ENCODE assay signal across 1 cellular context in genomic region chr6:7974932-7975763, GRCh38.
TF ChIP-seq lines count a peak whose summit lies in the region.

No MANE protein-coding gene starts in this region.

TF ChIP-seq in HEK293, 187 proteins besides CTCF, POLR2A, EP300 and RAD21 (continued from another document and continues in another):
- TF ChIP-seq, protein P1, sequence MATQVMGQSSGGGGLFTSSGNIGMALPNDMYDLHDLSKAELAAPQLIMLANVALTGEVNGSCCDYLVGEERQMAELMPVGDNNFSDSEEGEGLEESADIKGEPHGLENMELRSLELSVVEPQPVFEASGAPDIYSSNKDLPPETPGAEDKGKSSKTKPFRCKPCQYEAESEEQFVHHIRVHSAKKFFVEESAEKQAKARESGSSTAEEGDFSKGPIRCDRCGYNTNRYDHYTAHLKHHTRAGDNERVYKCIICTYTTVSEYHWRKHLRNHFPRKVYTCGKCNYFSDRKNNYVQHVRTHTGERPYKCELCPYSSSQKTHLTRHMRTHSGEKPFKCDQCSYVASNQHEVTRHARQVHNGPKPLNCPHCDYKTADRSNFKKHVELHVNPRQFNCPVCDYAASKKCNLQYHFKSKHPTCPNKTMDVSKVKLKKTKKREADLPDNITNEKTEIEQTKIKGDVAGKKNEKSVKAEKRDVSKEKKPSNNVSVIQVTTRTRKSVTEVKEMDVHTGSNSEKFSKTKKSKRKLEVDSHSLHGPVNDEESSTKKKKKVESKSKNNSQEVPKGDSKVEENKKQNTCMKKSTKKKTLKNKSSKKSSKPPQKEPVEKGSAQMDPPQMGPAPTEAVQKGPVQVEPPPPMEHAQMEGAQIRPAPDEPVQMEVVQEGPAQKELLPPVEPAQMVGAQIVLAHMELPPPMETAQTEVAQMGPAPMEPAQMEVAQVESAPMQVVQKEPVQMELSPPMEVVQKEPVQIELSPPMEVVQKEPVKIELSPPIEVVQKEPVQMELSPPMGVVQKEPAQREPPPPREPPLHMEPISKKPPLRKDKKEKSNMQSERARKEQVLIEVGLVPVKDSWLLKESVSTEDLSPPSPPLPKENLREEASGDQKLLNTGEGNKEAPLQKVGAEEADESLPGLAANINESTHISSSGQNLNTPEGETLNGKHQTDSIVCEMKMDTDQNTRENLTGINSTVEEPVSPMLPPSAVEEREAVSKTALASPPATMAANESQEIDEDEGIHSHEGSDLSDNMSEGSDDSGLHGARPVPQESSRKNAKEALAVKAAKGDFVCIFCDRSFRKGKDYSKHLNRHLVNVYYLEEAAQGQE (tag by site-specific recombination; IDR thresholded peaks at IDR 0.05), result no peak
- TF ChIP-seq KLF1 (tag by site-specific recombination; IDR thresholded peaks at IDR 0.05) (no peak), HOXD13 (CRISPR knock-in tag; IDR thresholded peaks at IDR 0.05; ENCODE audit: borderline replicate concordance) (peak; percentile 64; the same call in 1 of the 2 replicates), GLIS1 (tag by site-specific recombination; IDR thresholded peaks at IDR 0.05) (0 out of 2 replicates have a peak, but pooled peaks have one; percentile 27), ZNF2 (tag by site-specific recombination; IDR thresholded peaks at IDR 0.05) (no peak; the same call in 1 of the 2 replicates), ZFP37 (tag by site-specific recombination; IDR thresholded peaks at IDR 0.05) (peak; percentile 73; the same call in 1 of the 2 replicates), ZBTB11 (tag by site-specific recombination; conservative IDR thresholded peaks at IDR 0.05; ENCODE audit: low read depth) (no peak), ZNF623 (tag by site-specific recombination; IDR thresholded peaks at IDR 0.05) (no peak), ZNF37A (tag by site-specific recombination; IDR thresholded peaks at IDR 0.05) (no peak), WT1 (tag by site-specific recombination; IDR thresholded peaks at IDR 0.05) (no peak), KLF10 (tag by site-specific recombination; IDR thresholded peaks at IDR 0.05) (no peak), ZNF184 (tag by site-specific recombination; IDR thresholded peaks at IDR 0.05) (0 out of 2 replicates have a peak, but pooled peaks have one; percentile 21), ZSCAN5A (tag by site-specific recombination; IDR thresholded peaks at IDR 0.05) (0 out of 2 replicates have a peak, but pooled peaks have one; percentile 66), ZNF302 (tag by site-specific recombination; IDR thresholded peaks at IDR 0.05; ENCODE audit: low read depth) (no peak), ZNF16 (tag by site-specific recombination; IDR thresholded peaks at IDR 0.05; ENCODE audit: low read depth) (no peak), FEZF1 (tag by site-specific recombination; IDR thresholded peaks at IDR 0.05) (peak; percentile 79), ZNF544 (tag by site-specific recombination; IDR thresholded peaks at IDR 0.05) (no peak), ZNF311 (tag by site-specific recombination; IDR thresholded peaks at IDR 0.05; ENCODE audit: borderline replicate concordance) (no peak), BCL11B (tag by site-specific recombination; IDR thresholded peaks at IDR 0.05; ENCODE audit: low read depth) (no peak), EGR2 (tag by site-specific recombination; IDR thresholded peaks at IDR 0.05; ENCODE audit: low read depth) (no peak), ZSCAN16 (tag by site-specific recombination; IDR thresholded peaks at IDR 0.05) (no peak), ZNF768 (tag by site-specific recombination; IDR thresholded peaks at IDR 0.05) (no peak), ZNF639 (tag by site-specific recombination; IDR thresholded peaks at IDR 0.05) (peak; percentile 59), ZBTB6 (tag by site-specific recombination; IDR thresholded peaks at IDR 0.05) (no peak), ZNF341 (tag by site-specific recombination; IDR thresholded peaks at IDR 0.05; ENCODE audit: low read depth) (0 out of 2 replicates have a peak, but pooled peaks have one; percentile 23), ZBTB10 (tag by site-specific recombination; IDR thresholded peaks at IDR 0.05) (no peak; the same call in 1 of the 2 replicates), BCL11A (tag by site-specific recombination; IDR thresholded peaks at IDR 0.05; ENCODE audit: low read depth) (no peak), PRDM6 (tag by site-specific recombination; IDR thresholded peaks at IDR 0.05) (no peak; the same call in 1 of the 2 replicates), ZBTB8A (tag by site-specific recombination; IDR thresholded peaks at IDR 0.05) (peak; percentile 37; the same call in 1 of the 2 replicates), ZBTB44 (tag by site-specific recombination; IDR thresholded peaks at IDR 0.05) (no peak), ZSCAN23 (tag by site-specific recombination; IDR thresholded peaks at IDR 0.05) (0 out of 2 replicates have a peak, but pooled peaks have one; percentile 69)
- TF ChIP-seq, protein P2, sequence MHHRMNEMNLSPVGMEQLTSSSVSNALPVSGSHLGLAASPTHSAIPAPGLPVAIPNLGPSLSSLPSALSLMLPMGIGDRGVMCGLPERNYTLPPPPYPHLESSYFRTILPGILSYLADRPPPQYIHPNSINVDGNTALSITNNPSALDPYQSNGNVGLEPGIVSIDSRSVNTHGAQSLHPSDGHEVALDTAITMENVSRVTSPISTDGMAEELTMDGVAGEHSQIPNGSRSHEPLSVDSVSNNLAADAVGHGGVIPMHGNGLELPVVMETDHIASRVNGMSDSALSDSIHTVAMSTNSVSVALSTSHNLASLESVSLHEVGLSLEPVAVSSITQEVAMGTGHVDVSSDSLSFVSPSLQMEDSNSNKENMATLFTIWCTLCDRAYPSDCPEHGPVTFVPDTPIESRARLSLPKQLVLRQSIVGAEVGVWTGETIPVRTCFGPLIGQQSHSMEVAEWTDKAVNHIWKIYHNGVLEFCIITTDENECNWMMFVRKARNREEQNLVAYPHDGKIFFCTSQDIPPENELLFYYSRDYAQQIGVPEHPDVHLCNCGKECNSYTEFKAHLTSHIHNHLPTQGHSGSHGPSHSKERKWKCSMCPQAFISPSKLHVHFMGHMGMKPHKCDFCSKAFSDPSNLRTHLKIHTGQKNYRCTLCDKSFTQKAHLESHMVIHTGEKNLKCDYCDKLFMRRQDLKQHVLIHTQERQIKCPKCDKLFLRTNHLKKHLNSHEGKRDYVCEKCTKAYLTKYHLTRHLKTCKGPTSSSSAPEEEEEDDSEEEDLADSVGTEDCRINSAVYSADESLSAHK (tag by site-specific recombination; IDR thresholded peaks at IDR 0.05), result peak; percentile 41; the same call in 1 of the 2 replicates
- TF ChIP-seq, protein P3, sequence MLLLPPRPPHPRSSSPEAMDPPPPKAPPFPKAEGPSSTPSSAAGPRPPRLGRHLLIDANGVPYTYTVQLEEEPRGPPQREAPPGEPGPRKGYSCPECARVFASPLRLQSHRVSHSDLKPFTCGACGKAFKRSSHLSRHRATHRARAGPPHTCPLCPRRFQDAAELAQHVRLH (tag by site-specific recombination; IDR thresholded peaks at IDR 0.05), result peak; percentile 55; the same call in 1 of the 2 replicates
